In the genomic region with DNA sequence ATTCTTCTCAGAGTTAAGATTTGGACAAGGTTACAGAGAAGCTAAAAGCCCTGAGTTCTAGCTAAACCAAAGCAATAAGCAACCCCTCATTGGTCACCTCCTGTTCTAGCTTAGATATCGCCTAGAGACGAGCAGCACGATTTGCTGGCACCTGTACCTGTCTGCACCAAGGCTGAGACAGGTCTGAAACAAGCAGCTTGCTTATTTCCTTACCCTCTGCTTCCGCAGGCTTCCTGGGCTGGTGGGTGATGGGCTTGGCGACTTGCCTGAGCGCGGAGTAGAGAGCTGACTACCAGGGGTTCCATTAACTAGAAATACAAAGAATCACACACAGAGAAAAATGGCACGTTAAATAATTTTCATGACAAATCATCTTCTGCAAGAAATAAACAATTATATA, we compare ENCODE assay signal across 20 cellular contexts.
"Had no signal": no experiment of that assay in that cellular context is flagged by ENCODE, and none has a peak within 500 bp of the region (broad histone marks: within the 10 kb centered on the region; RNA-seq: fewer than 3 reads in every experiment).

No MANE protein-coding gene starts in this region.

- H3K4me1 ChIP-seq: left lung had no signal

- H3K36me3 Mint-ChIP-seq: activated naive CD4-positive, alpha-beta T cell treated with anti-CD3 and anti-CD28 coated beads, Interleukin-2, amount 10 ng/mL, durations not matched to agents 7 days and 5 days; memory B cell; natural killer cell; stimulated activated memory B cell treated with anti-CD40 and anti-IgM and Interleukin-4, amounts not matched to agents 10 μg/mL and 1 μg/mL and 100 μg/mL, for 72 hours had no signal

- H3K4me3 ChIP-seq: coronary artery, heart right ventricle, left lung, tibial artery had no signal

- H3K4me3 Mint-ChIP-seq: activated naive CD4-positive, alpha-beta T cell treated with anti-CD3 and anti-CD28 coated beads, Interleukin-2, amount 10 ng/mL, durations not matched to agents 7 days and 5 days; memory B cell; natural killer cell; stimulated activated memory B cell treated with anti-CD40 and anti-IgM and Interleukin-4, amounts not matched to agents 10 μg/mL and 1 μg/mL and 100 μg/mL, for 72 hours; T-helper 2 cell treated with Interferon-gamma antibody and Interleukin-4, amounts not matched to agents 5 μg/mL and 100 μg/mL, for 36 hours had no signal

- FAIRE-seq: frontal cortex, kidney, urothelium cell line had no signal

- H3K9me3 Mint-ChIP-seq: activated naive CD4-positive, alpha-beta T cell treated with anti-CD3 and anti-CD28 coated beads, Interleukin-2, amount 10 ng/mL, durations not matched to agents 7 days and 5 days; memory B cell had no signal

- ATAC-seq: activated CD4-positive, CD25-positive, alpha-beta regulatory T cell treated with anti-CD3 and anti-CD28 coated beads, Interleukin-2, amount 50 U/mL, for 24 hours; heart right ventricle; left lung; natural killer cell; stimulated activated memory B cell treated with anti-CD40 and anti-IgM and Interleukin-4, amounts not matched to agents 10 μg/mL and 1 μg/mL and 100 μg/mL, for 72 hours had no signal

- H3K4me1 Mint-ChIP-seq: activated naive CD4-positive, alpha-beta T cell treated with anti-CD3 and anti-CD28 coated beads, Interleukin-2, amount 10 ng/mL, durations not matched to agents 7 days and 5 days; memory B cell; natural killer cell; stimulated activated memory B cell treated with anti-CD40 and anti-IgM and Interleukin-4, amounts not matched to agents 10 μg/mL and 1 μg/mL and 100 μg/mL, for 72 hours had no signal

- H3K27ac Mint-ChIP-seq: activated naive CD4-positive, alpha-beta T cell treated with anti-CD3 and anti-CD28 coated beads, Interleukin-2, amount 10 ng/mL, durations not matched to agents 7 days and 5 days; memory B cell; natural killer cell; stimulated activated memory B cell treated with anti-CD40 and anti-IgM and Interleukin-4, amounts not matched to agents 10 μg/mL and 1 μg/mL and 100 μg/mL, for 72 hours; T-helper 2 cell treated with Interferon-gamma antibody and Interleukin-4, amounts not matched to agents 5 μg/mL and 100 μg/mL, for 36 hours had no signal

- DNase-seq: activated CD4-positive, alpha-beta T cell treated with anti-CD3 and anti-CD28 coated beads, Interleukin-2, amount 50 U/mL, for 4 hours; activated naive CD4-positive, alpha-beta T cell treated with anti-CD3 and anti-CD28 coated beads, Interleukin-2, amount 10 ng/mL, durations not matched to agents 7 days and 5 days; activated T-cell treated with anti-CD3 and anti-CD28 coated beads for 4 hours; effector memory CD4-positive, alpha-beta T cell; heart right ventricle; kidney; left lung; natural killer cell; posterior cingulate gyrus; retina; SW 1271; tibial artery had no signal

- H3K27ac ChIP-seq: coronary artery, epithelial cell of prostate, heart right ventricle, left lung, tibial artery had no signal

- H3K27me3 Mint-ChIP-seq: stimulated activated memory B cell treated with anti-CD40 and anti-IgM and Interleukin-4, amounts not matched to agents 10 μg/mL and 1 μg/mL and 100 μg/mL, for 72 hours had no signal

- H3K9me3 ChIP-seq: heart right ventricle, left lung, tibial artery had no signal

- H3K36me3 ChIP-seq: left lung, tibial artery had no signal

- H3K27me3 ChIP-seq: heart right ventricle, left lung, tibial artery had no signal
